13 cellular contexts compared by ENCODE assay signal in genomic region chr17:40437095-40437732, GRCh38. TPM values are rescaled to one million over a fixed set of nuclear protein-coding genes. Genes with fewer than 3 reads are reported as not detected.
DNase-seq lines count a peak whose midpoint lies in the region; ATAC-seq and TF ChIP-seq lines count a peak whose summit lies in the region.
"Had no signal": no experiment of that assay in that cellular context is flagged by ENCODE, and none has a peak within 500 bp of the region (broad histone marks: within the 10 kb centered on the region; RNA-seq: fewer than 3 reads in every experiment).

No MANE protein-coding gene starts in this region.

- no peaks in the 10 kb centered on the region for H3K27me3 ChIP-seq in HL-60 (ENCODE audit: insufficient read depth, poor library complexity, severe bottlenecking)
- H3K27me3 ChIP-seq: suprapubic skin had no signal

- DNase-seq in A172 (ENCODE audit: low spot score) (peak; percentile 23), HL-60 (ENCODE audit: low read depth in 1 of 2, low spot score in 1 of 2) (peak; percentile 45 to 86), OCI-M1 (lab: John Stamatoyannopoulos, UW) (peak; percentile 76), glomerular visceral epithelial cell (ENCODE audit: extremely low spot score) (peak; percentile 23), epidermal melanocyte (ENCODE audit: insufficient read length, low spot score) (no peak), HuH-7 (ENCODE audit: low spot score) (no peak)
- DNase-seq: activated CD4-positive, alpha-beta T cell treated with anti-CD3 and anti-CD28 coated beads, Interleukin-2, amount 50 U/mL, for 4 hours; NCI-H1105 treated with DMSO at 0.1 percent for 48 hours; NCI-H2227 treated with DMSO at 0.1 percent for 48 hours had no signal

- H3K4me3 ChIP-seq in HL-60 (replicated peaks; ENCODE audit: insufficient read depth, low read length): no peak overlapping the region
- H3K4me3 ChIP-seq: suprapubic skin had no signal

- peak overlapping the region; percentile 36; the same call in 1 of the 2 replicates for H3K27ac ChIP-seq in HL-60 (replicated peaks)
- H3K27ac ChIP-seq: suprapubic skin had no signal

- no peak for TF ChIP-seq CTCF in HL-60 (IDR thresholded peaks at IDR 0.05; ENCODE audit: insufficient read depth, low read length)

- ATAC-seq in GM19395 (IDR thresholded peaks at IDR 0.05; ENCODE audit: unreplicated experiment) (no peak), GM18909 (IDR thresholded peaks at IDR 0.05; ENCODE audit: poor library complexity, unreplicated experiment) (no peak)
- ATAC-seq: HCT116 had no signal

RNA-seq across cellular contexts. Expression of gene IGFBP4, which starts 6.0 kb away (rescaled TPM):
- 2.9 and 6.6 TPM in 2 replicates for total RNA-seq in A172 (2014; rRNA removed; shearing (Covaris generic))

RNA-seq across cellular contexts. Expression of gene TOP2A, which starts 19.5 kb away (rescaled TPM):
- total RNA-seq in A172 (2014; rRNA removed; shearing (Covaris generic)): 227 and 241 TPM in 2 replicates

Comparison
In these comparisons a context has a peak if more than half of its experiments do, and no peak if none do; other contexts are left out.
1. DNase-seq: peak in A172 (single experiment), HL-60 (2 of 2), OCI-M1 (single experiment) and glomerular visceral epithelial cell (single experiment); none in epidermal melanocyte (single experiment) and HuH-7 (single experiment).